In genomic region chr6:26554669-26555504, GRCh38 we compare ENCODE assay signal across 1 cellular context.
A peak's percentile ranks its signal among the peaks of the same experiment; 100 is the strongest.
TF ChIP-seq lines count a peak whose summit lies in the region.

No MANE protein-coding gene starts in this region.

TF ChIP-seq in H1, 55 proteins besides CTCF, POLR2A, EP300 and RAD21:
- peak; percentile 34; the same call in 1 of the 2 replicates for TF ChIP-seq MAFK (IDR thresholded peaks at IDR 0.05; ENCODE audit: low read depth, low read length)
- TF ChIP-seq EZH2 (IDR thresholded peaks at IDR 0.05; ENCODE audit: low read depth, low read length, severe bottlenecking): no peak
- TF ChIP-seq PHF8 (conservative IDR thresholded peaks at IDR 0.05; ENCODE audit: low read depth, low read length): no peak
- TF ChIP-seq HDAC6 (IDR thresholded peaks at IDR 0.05; ENCODE audit: low read depth, low read length): no peak
- TF ChIP-seq POU5F1 (IDR thresholded peaks at IDR 0.05; ENCODE audit: low read depth, low read length): no peak
- TF ChIP-seq SP4 (IDR thresholded peaks at IDR 0.05; ENCODE audit: low read length): no peak
- no peak for TF ChIP-seq USF2 (IDR thresholded peaks at IDR 0.05; ENCODE audit: low read length)
- TF ChIP-seq SIN3A (conservative IDR thresholded peaks at IDR 0.05 in 1 of 2, IDR thresholded peaks at IDR 0.05 in 1 of 2; ENCODE audit: low read depth in 1 of 2, low read length in 2 of 2): peak in 1 of 2 experiments; percentile 43; a peak in 1 of 4 replicates
- peak; percentile 24 for TF ChIP-seq TAF7 (optimal IDR thresholded peaks at IDR 0.05; ENCODE audit: borderline replicate concordance, low read depth, low read length)
- peak; percentile 5 for TF ChIP-seq ASH2L (IDR thresholded peaks at IDR 0.05; ENCODE audit: low read length)
- no peak for TF ChIP-seq CBX5 (IDR thresholded peaks at IDR 0.05; ENCODE audit: low read depth, low read length)
- TF ChIP-seq KDM4A (IDR thresholded peaks at IDR 0.05; ENCODE audit: low read depth, low read length, severe bottlenecking): peak; percentile 34
- peak; percentile 99 for TF ChIP-seq TBP (IDR thresholded peaks at IDR 0.05; ENCODE audit: low read depth, low read length)
- TF ChIP-seq YY1 (IDR thresholded peaks at IDR 0.05; ENCODE audit: low read depth, low read length): no peak
- no peak for TF ChIP-seq BCL11A (IDR thresholded peaks at IDR 0.05; ENCODE audit: low read depth in 2 of 2, low read length in 2 of 2)
- TF ChIP-seq FOSL1 (IDR thresholded peaks at IDR 0.05; ENCODE audit: insufficient read depth, low read depth, low read length): no peak
- no peak for TF ChIP-seq RXRA (IDR thresholded peaks at IDR 0.05; ENCODE audit: insufficient read depth, low read depth, low read length)
- no peak for TF ChIP-seq GTF2F1 (IDR thresholded peaks at IDR 0.05; ENCODE audit: borderline replicate concordance, low read depth, low read length)
- peak; percentile 28; the same call in 1 of the 2 replicates for TF ChIP-seq TEAD4 (IDR thresholded peaks at IDR 0.05; ENCODE audit: low read depth, low read length)
- TF ChIP-seq CBX8 (IDR thresholded peaks at IDR 0.05; ENCODE audit: borderline replicate concordance, low read depth, low read length): no peak
- TF ChIP-seq MAX (IDR thresholded peaks at IDR 0.05): no peak
- no peak for TF ChIP-seq POLR2AphosphoS5 (IDR thresholded peaks at IDR 0.05; ENCODE audit: low read depth, low read length)
- TF ChIP-seq ATF3 (IDR thresholded peaks at IDR 0.05; ENCODE audit: insufficient read depth, low read depth, low read length): no peak
- TF ChIP-seq EGR1 (IDR thresholded peaks at IDR 0.05; ENCODE audit: borderline replicate concordance, low read depth, low read length): no peak
- no peak for TF ChIP-seq HDAC2 (IDR thresholded peaks at IDR 0.05; ENCODE audit: borderline replicate concordance in 1 of 2, low read depth in 2 of 2, low read length in 2 of 2)
- no peak for TF ChIP-seq CREB1 (IDR thresholded peaks at IDR 0.05)
- TF ChIP-seq TAF1 (IDR thresholded peaks at IDR 0.05; ENCODE audit: low read depth, low read length): no peak
